ENCODE assay signal across 14 cellular contexts in the genomic region with DNA sequence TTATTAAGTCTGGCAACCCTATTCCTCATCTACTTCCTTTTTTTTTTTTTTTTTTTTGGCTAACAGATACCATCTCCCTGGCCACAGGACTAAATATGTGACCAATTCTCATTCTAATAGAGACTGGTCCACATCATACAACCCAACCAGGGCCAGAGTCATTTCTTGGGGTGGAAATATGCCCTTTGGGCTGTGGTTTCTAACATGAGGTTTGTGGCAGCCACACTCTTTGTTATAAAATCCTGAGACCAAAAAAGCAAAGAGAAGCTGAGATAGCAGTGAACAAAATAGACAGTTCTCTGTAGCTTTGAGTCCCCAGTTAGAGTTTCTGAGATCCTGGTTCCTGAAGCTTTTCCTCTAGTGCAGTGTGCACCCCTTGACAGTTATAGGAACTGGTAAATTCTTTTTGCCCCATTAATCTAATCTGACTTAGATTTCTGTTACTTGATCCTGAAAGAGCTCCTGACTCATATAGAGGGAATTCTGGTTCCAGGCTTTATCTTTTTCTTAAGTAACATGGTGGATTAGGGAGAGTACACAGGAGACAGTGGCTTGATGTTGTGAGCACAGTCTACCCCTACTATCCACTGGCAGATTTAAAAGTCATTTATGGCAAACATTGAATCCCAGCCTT.
DNase-seq lines count a peak whose midpoint lies in the region; ATAC-seq and TF ChIP-seq lines count a peak whose summit lies in the region.
"Had no signal": no experiment of that assay in that cellular context is flagged by ENCODE, and none has a peak within 500 bp of the region (broad histone marks: within the 10 kb centered on the region; RNA-seq: fewer than 3 reads in every experiment).

No MANE protein-coding gene starts in this region.

- DNase-seq in GM04504 (ENCODE audit: low read depth): peak; percentile 24
- peak; percentile 81 for DNase-seq in RPMI7951 (ENCODE audit: low read depth)
- DNase-seq in epithelial cell of esophagus (ENCODE audit: low read depth): peak; percentile 46
- no peak for DNase-seq in omental fat pad (ENCODE audit: low spot score)
- DNase-seq in HK-2 (ENCODE audit: unreplicated experiment): no peak
- no peak for DNase-seq in NCI-H345 treated with DMSO at 0.1 percent for 48 hours (lab: John Stamatoyannopoulos, UW; ENCODE audit: unreplicated experiment)
- no peak for DNase-seq in NOMO-1 treated with DMSO at 0.1 percent for 48 hours (lab: John Stamatoyannopoulos, UW; ENCODE audit: unreplicated experiment)
- DNase-seq in Kasumi-1 (lab: John Stamatoyannopoulos, UW): no peak
- DNase-seq: activated CD4-positive, alpha-beta T cell treated with anti-CD3 and anti-CD28 coated beads for 36 hours; caudate nucleus; CD4-positive, alpha-beta T cell; NCI-H2081; right lobe of liver; T-cell had no signal

- TF ChIP-seq CTCF in epithelial cell of esophagus (IDR thresholded peaks at IDR 0.05; ENCODE audit: insufficient read depth, low read depth, low read length, missing control alignments): no peak
- no peak for TF ChIP-seq CTCF in omental fat pad (IDR thresholded peaks at IDR 0.05)

- peak; percentile 70 for ATAC-seq in omental fat pad (ENCODE audit: low FRiP score)
- ATAC-seq: activated CD4-positive, alpha-beta T cell treated with anti-CD3 and anti-CD28 coated beads for 36 hours; right lobe of liver; T-cell had no signal

- H3K4me3 ChIP-seq in epithelial cell of esophagus (ENCODE audit: low read length): no peak overlapping the region
- H3K4me3 ChIP-seq: right lobe of liver had no signal

Comparison
In these comparisons a context has a peak if more than half of its experiments do, and no peak if none do; other contexts are left out.
1. DNase-seq: peak in GM04504 (single experiment), RPMI7951 (single experiment) and epithelial cell of esophagus (single experiment); none in omental fat pad (single experiment), HK-2 (single experiment), NCI-H345 treated with DMSO at 0.1 percent for 48 hours (single experiment), NOMO-1 treated with DMSO at 0.1 percent for 48 hours (single experiment) and Kasumi-1 (0 of 2).